ENCODE assay signal across 8 cellular contexts in genomic region chr19:5904302-5905071, GRCh38. TPM values are rescaled to one million over a fixed set of nuclear protein-coding genes. Genes with fewer than 3 reads are reported as not detected.
DNase-seq lines count a peak whose midpoint lies in the region; ATAC-seq and TF ChIP-seq lines count a peak whose summit lies in the region.

A gene with protein sequence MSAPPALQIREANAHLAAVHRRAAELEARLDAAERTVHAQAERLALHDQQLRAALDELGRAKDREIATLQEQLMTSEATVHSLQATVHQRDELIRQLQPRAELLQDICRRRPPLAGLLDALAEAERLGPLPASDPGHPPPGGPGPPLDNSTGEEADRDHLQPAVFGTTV (plus strand): TSS chr19:5904872. CDS start chr19:5904891, 19 bp downstream.

- peak within 1 kb of the TSS; percentile 57 to 97 (median 87) for H3K4me3 ChIP-seq in heart right ventricle

- H3K4me1 ChIP-seq in heart right ventricle, result peaks cover 12 to 45% (median 36%) of the 10 kb centered on the region in 9 donors

- intact Hi-C loops in heart right ventricle (cut with DNase I), result loop anchor here in 3 of 10 donors (5.0 kb wide), 2 partner anchors 58 to 73 kb away; partner anchors contain the start of gene RANBP3 (in 3 of the 3)

- peak within 1 kb of the TSS; percentile 97 for H3K4me3 Mint-ChIP-seq in type B pancreatic cell

- in situ Hi-C loops in GM13976 (cut with MboI; ENCODE audit: low sequenced_read_pairs, unreplicated experiment), result no loop called here

- H3K36me3 Mint-ChIP-seq in type B pancreatic cell, result peaks cover 7% of the 10 kb centered on the region

- H3K9me3 ChIP-seq in heart right ventricle, result no peaks in the 10 kb centered on the region

- no peaks in the 10 kb centered on the region for H3K27me3 ChIP-seq in heart right ventricle

- H3K36me3 ChIP-seq in heart right ventricle, result peaks cover 0 to 42% (median 0%) of the 10 kb centered on the region in 9 donors

- H3K9me3 Mint-ChIP-seq in type B pancreatic cell, result no peaks in the 10 kb centered on the region

- TF ChIP-seq CTCF in GM13976 (IDR thresholded peaks at IDR 0.05; ENCODE audit: borderline replicate concordance, control extremely low read depth, extremely low read depth, insufficient read depth, missing control alignments) (no peak), heart right ventricle (IDR thresholded peaks at IDR 0.05) (peak in 1 of 9 donors; percentile 8), type B pancreatic cell (conservative IDR thresholded peaks at IDR 0.05) (no peak)

- H3K4me1 Mint-ChIP-seq in type B pancreatic cell (ENCODE audit: unreplicated experiment), result peaks cover 9% of the 10 kb centered on the region

- 0% methylated on average over 64 of the region's 64 CpGs for WGBS in heart right ventricle, 2 donors

- peak within 1 kb of the TSS; percentile 100 for H3K27ac Mint-ChIP-seq in type B pancreatic cell

- peak within 1 kb of the TSS; percentile 71 to 95 (median 88) for H3K27ac ChIP-seq in heart right ventricle

- DNase-seq in GM13976 (ENCODE audit: low spot score) (peak; percentile 99), NCI-H1436 treated with DMSO at 0.1 percent for 48 hours (lab: John Stamatoyannopoulos, UW) (peak; percentile 100), T follicular helper cell (ENCODE audit: low read depth) (peak; percentile 100), amniotic epithelial cell (ENCODE audit: low read depth) (peak; percentile 100), heart right ventricle (peak; percentile 99 to 100), pons (ENCODE audit: low spot score) (peak; percentile 100), type B pancreatic cell (ENCODE audit: extremely low spot score, unreplicated experiment) (peak; percentile 99)

- ATAC-seq in HG02852 (IDR thresholded peaks at IDR 0.05; ENCODE audit: unreplicated experiment), result peak; percentile 79
- ATAC-seq in heart right ventricle, result peak; percentile 85 to 92 (median 88)

- H3K27me3 Mint-ChIP-seq in type B pancreatic cell, result no peaks in the 10 kb centered on the region

RNA-seq across cellular contexts. Expression of the gene that starts here (rescaled TPM):
- total RNA-seq in heart right ventricle (1 to 10 TPM; 1.3 to 3.9 (median 2.5) TPM), type B pancreatic cell (ENCODE audit: low replicate concordance) (7.1 and 7.4 TPM in 2 replicates)
- polyA plus RNA-seq in heart right ventricle, result 1 to 10 TPM; 1.4 to 5.8 TPM

Comparison
In these comparisons a context has a peak if more than half of its experiments do, and no peak if none do; other contexts are left out.
1. Peak in every context shown above with its lines: DNase-seq, ATAC-seq, H3K4me3 ChIP-seq and H3K27ac ChIP-seq.